In genomic region chr7:128136215-128136597, GRCh38 we compare ENCODE assay signal across 8 cellular contexts.
DNase-seq lines count a peak whose midpoint lies in the region; ATAC-seq and TF ChIP-seq lines count a peak whose summit lies in the region.

No MANE protein-coding gene starts in this region.

- no peak overlapping the region for H3K27ac ChIP-seq in HEK293 (ENCODE audit: extremely low read depth, low read depth, low read length)

- H3K9me3 Mint-ChIP-seq in activated naive CD8-positive, alpha-beta T cell treated with anti-CD3 and anti-CD28 coated beads, Interleukin-2, amount 50 U/mL, for 24 hours: no peaks in the 10 kb centered on the region
- no peaks in the 10 kb centered on the region for H3K9me3 Mint-ChIP-seq in type B pancreatic cell

- H3K4me3 Mint-ChIP-seq in activated naive CD8-positive, alpha-beta T cell treated with anti-CD3 and anti-CD28 coated beads, Interleukin-2, amount 50 U/mL, for 24 hours: peak overlapping the region; percentile 71
- H3K4me3 Mint-ChIP-seq in type B pancreatic cell: peak overlapping the region; percentile 86

- POLR2A ChIA-PET in AG04449 (lab: Yijun Ruan, JAX): interaction anchor here (0.8 kb wide), 1 partner anchor 21 kb away, joined by 3 read pairs; no protein-coding TSS in a partner anchor
- POLR2A ChIA-PET in HEK293 (lab: Yijun Ruan, JAX): interaction anchor here (0.7 kb wide), 2 partner anchors 668 to 699 kb away, joined by 5 to 6 read pairs; no protein-coding TSS in a partner anchor

- no peak overlapping the region for H3K27ac Mint-ChIP-seq in activated naive CD8-positive, alpha-beta T cell treated with anti-CD3 and anti-CD28 coated beads, Interleukin-2, amount 50 U/mL, for 24 hours
- H3K27ac Mint-ChIP-seq in type B pancreatic cell: no peak overlapping the region

- H3K9me3 ChIP-seq in HEK293 (ENCODE audit: control insufficient read depth, insufficient read depth, low read depth, low read length): no peaks in the 10 kb centered on the region

- peaks cover 4% of the 10 kb centered on the region for H3K36me3 Mint-ChIP-seq in activated naive CD8-positive, alpha-beta T cell treated with anti-CD3 and anti-CD28 coated beads, Interleukin-2, amount 50 U/mL, for 24 hours (ENCODE audit: low read depth)
- no peaks in the 10 kb centered on the region for H3K36me3 Mint-ChIP-seq in type B pancreatic cell

- H3K4me3 ChIP-seq in AG04449 (ENCODE audit: low read depth, low read length) (peak overlapping the region; percentile 65), HEK293 (ENCODE audit: low read depth, low read length) (peak overlapping the region; percentile 58)

- no peaks in the 10 kb centered on the region for H3K4me1 ChIP-seq in HEK293 (ENCODE audit: control insufficient read depth, insufficient read depth, low read length)

- no peak for ATAC-seq in activated naive CD8-positive, alpha-beta T cell treated with anti-CD3 and anti-CD28 coated beads, Interleukin-2, amount 50 U/mL, for 24 hours
- no peak for ATAC-seq in HG02938 (IDR thresholded peaks at IDR 0.05; ENCODE audit: unreplicated experiment)

- DNase-seq in AG04449 (ENCODE audit: low read depth, low spot score) (no peak), left kidney (ENCODE audit: low read depth, low spot score) (peak; percentile 56), type B pancreatic cell (ENCODE audit: extremely low spot score, unreplicated experiment) (no peak), hepatic stellate cell (ENCODE audit: low spot score) (no peak), mucosa of gallbladder (ENCODE audit: low spot score) (no peak)
- no peak for DNase-seq in activated naive CD8-positive, alpha-beta T cell treated with anti-CD3 and anti-CD28 coated beads, Interleukin-2, amount 50 U/mL, for 24 hours

- peaks cover 33% of the 10 kb centered on the region for H3K27me3 Mint-ChIP-seq in activated naive CD8-positive, alpha-beta T cell treated with anti-CD3 and anti-CD28 coated beads, Interleukin-2, amount 50 U/mL, for 24 hours
- H3K27me3 Mint-ChIP-seq in type B pancreatic cell: peaks cover 68% of the 10 kb centered on the region

- CTCF ChIA-PET in AG04449 (lab: Yijun Ruan, JAX): interaction anchor here (0.8 to 4.9 kb wide), 27 partner anchors 8 to 551 kb away, joined by 3 to 76 read pairs (median 7); partner anchors contain the start of gene GCC1
- CTCF ChIA-PET in HEK293 (lab: Yijun Ruan, JAX): interaction anchor here (0.6 to 5.4 kb wide), 24 partner anchors 9 to 428 kb away, joined by 3 to 115 read pairs (median 5); no protein-coding TSS in a partner anchor

- no peaks in the 10 kb centered on the region for H3K36me3 ChIP-seq in HEK293 (ENCODE audit: control insufficient read depth in 2 of 2, insufficient read depth in 1 of 2, low read length in 2 of 2)

- TF ChIP-seq CTCF in AG04449 (IDR thresholded peaks at IDR 0.05; ENCODE audit: insufficient read depth, low read length, missing control alignments): no peak
- TF ChIP-seq CTCF in HEK293 (tag by site-specific recombination; IDR thresholded peaks at IDR 0.05): no peak
- TF ChIP-seq CTCF in type B pancreatic cell (conservative IDR thresholded peaks at IDR 0.05): no peak

- peaks cover 21% of the 10 kb centered on the region for H3K4me1 Mint-ChIP-seq in activated naive CD8-positive, alpha-beta T cell treated with anti-CD3 and anti-CD28 coated beads, Interleukin-2, amount 50 U/mL, for 24 hours
- no peaks in the 10 kb centered on the region for H3K4me1 Mint-ChIP-seq in type B pancreatic cell (ENCODE audit: unreplicated experiment)

TF ChIP-seq in HEK293, 187 proteins besides CTCF, POLR2A, EP300 and RAD21:
- TF ChIP-seq PRDM10 (tag by site-specific recombination; IDR thresholded peaks at IDR 0.05) (peak; percentile 36; the same call in 1 of the 2 replicates), ZFHX2 (tag by site-specific recombination; conservative IDR thresholded peaks at IDR 0.05) (no peak), ZBTB17 (tag by site-specific recombination; IDR thresholded peaks at IDR 0.05) (peak; percentile 37; the same call in 1 of the 2 replicates), ZNF521 (tag by site-specific recombination; IDR thresholded peaks at IDR 0.05) (no peak), ZBTB8A (tag by site-specific recombination; IDR thresholded peaks at IDR 0.05) (peak; percentile 16; the same call in 1 of the 2 replicates), SP2 (tag by site-specific recombination; IDR thresholded peaks at IDR 0.05) (peak; percentile 29; the same call in 1 of the 2 replicates), ZNF335 (tag by site-specific recombination; conservative IDR thresholded peaks at IDR 0.05) (peak; percentile 96), ZNF792 (tag by site-specific recombination; IDR thresholded peaks at IDR 0.05) (no peak)
TF ChIP-seq in HEK293: peak in this region for 5.
